Comparison of ENCODE assay signal across 1 cellular context in genomic region chrX:9530848-9531274, GRCh38.
TF ChIP-seq lines count a peak whose summit lies in the region.

No MANE protein-coding gene starts in this region.

TF ChIP-seq in K562, 482 proteins besides CTCF, POLR2A, EP300 and RAD21 (continued from another document and continues in another):
- TF ChIP-seq THRB (CRISPR knock-in tag; conservative IDR thresholded peaks at IDR 0.05) (no peak), SAP30 (IDR thresholded peaks at IDR 0.05; ENCODE audit: borderline replicate concordance, insufficient read depth, low read depth, low read length, poor library complexity, severe bottlenecking) (no peak), NFE2 (IDR thresholded peaks at IDR 0.05; ENCODE audit: low read depth) (no peak), ZFP91 (CRISPR knock-in tag; IDR thresholded peaks at IDR 0.05) (peak; percentile 68; the same call in 1 of the 2 replicates), CC2D1A (IDR thresholded peaks at IDR 0.05) (no peak), ZNF384 (IDR thresholded peaks at IDR 0.05; ENCODE audit: low read depth, low read length) (peak; percentile 86), RAD51 (IDR thresholded peaks at IDR 0.05; ENCODE audit: borderline replicate concordance, low read depth) (peak; percentile 74), U2AF1 (optimal IDR thresholded peaks at IDR 0.05; ENCODE audit: low read depth, low read length) (no peak), SMARCB1 (IDR thresholded peaks at IDR 0.05; ENCODE audit: insufficient read length, low read depth) (no peak), NFIC (IDR thresholded peaks at IDR 0.05) (peak; percentile 72), ZNF217 (CRISPR knock-in tag; IDR thresholded peaks at IDR 0.05) (no peak), RCOR1 (IDR thresholded peaks at IDR 0.05; ENCODE audit: borderline replicate concordance in 1 of 2, low read depth in 2 of 2, low read length in 2 of 2) (peak in 1 of 2 experiments; percentile 85; a peak in 2 of 4 replicates), RBM39 (optimal IDR thresholded peaks at IDR 0.05; ENCODE audit: low read depth, low read length) (no peak), ZSCAN29 (IDR thresholded peaks at IDR 0.05) (no peak), FOS (IDR thresholded peaks at IDR 0.05; ENCODE audit: extremely low read depth, insufficient read length) (no peak), SREBF1 (IDR thresholded peaks at IDR 0.05; ENCODE audit: borderline replicate concordance, low read depth, low read length) (no peak), EZH2 (IDR thresholded peaks at IDR 0.05; ENCODE audit: borderline replicate concordance, low read depth, low read length) (no peak), MCM7 (IDR thresholded peaks at IDR 0.05) (no peak), PTBP1 (IDR thresholded peaks at IDR 0.05; ENCODE audit: low read depth, low read length) (no peak), ZNF174 (CRISPR knock-in tag; IDR thresholded peaks at IDR 0.05) (no peak), ZNF197 (CRISPR knock-in tag; IDR thresholded peaks at IDR 0.05; ENCODE audit: low read depth) (no peak), SRSF3 (IDR thresholded peaks at IDR 0.05; ENCODE audit: insufficient read depth, low read length) (no peak), SAFB2 (IDR thresholded peaks at IDR 0.05; ENCODE audit: borderline replicate concordance, low read depth, low read length, severe bottlenecking) (no peak), YY1 (IDR thresholded peaks at IDR 0.05; ENCODE audit: borderline replicate concordance in 1 of 3, control insufficient read depth in 1 of 3, extremely low read depth in 1 of 3, insufficient read depth in 3 of 3, insufficient read length in 1 of 3, insufficient replicate concordance in 2 of 3, low read depth in 1 of 3, low read length in 2 of 3) (peak in 1 of 3 experiments; percentile 32), ETV6 (IDR thresholded peaks at IDR 0.05; ENCODE audit: borderline replicate concordance in 1 of 2, low read depth in 2 of 2, low read length in 1 of 2) (no peak), ETV6 (CRISPR knock-in tag; IDR thresholded peaks at IDR 0.05; ENCODE audit: borderline replicate concordance) (no peak), FOXK1 (CRISPR knock-in tag; IDR thresholded peaks at IDR 0.05; ENCODE audit: borderline replicate concordance) (no peak), GATA2 (CRISPR knock-in tag; IDR thresholded peaks at IDR 0.05) (no peak), ZBTB49 (CRISPR knock-in tag; IDR thresholded peaks at IDR 0.05; ENCODE audit: borderline replicate concordance) (no peak), NR4A1 (CRISPR knock-in tag; IDR thresholded peaks at IDR 0.05) (no peak), NR4A1 (tag; IDR thresholded peaks at IDR 0.05) (no peak), HDGF (IDR thresholded peaks at IDR 0.05) (no peak)
- TF ChIP-seq, protein P1, sequence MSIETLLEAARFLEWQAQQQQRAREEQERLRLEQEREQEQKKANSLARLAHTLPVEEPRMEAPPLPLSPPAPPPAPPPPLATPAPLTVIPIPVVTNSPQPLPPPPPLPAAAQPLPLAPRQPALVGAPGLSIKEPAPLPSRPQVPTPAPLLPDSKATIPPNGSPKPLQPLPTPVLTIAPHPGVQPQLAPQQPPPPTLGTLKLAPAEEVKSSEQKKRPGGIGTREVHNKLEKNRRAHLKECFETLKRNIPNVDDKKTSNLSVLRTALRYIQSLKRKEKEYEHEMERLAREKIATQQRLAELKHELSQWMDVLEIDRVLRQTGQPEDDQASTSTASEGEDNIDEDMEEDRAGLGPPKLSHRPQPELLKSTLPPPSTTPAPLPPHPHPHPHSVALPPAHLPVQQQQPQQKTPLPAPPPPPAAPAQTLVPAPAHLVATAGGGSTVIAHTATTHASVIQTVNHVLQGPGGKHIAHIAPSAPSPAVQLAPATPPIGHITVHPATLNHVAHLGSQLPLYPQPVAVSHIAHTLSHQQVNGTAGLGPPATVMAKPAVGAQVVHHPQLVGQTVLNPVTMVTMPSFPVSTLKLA (conservative IDR thresholded peaks at IDR 0.05): peak; percentile 37 to 49; a peak in 1 of 4 replicates
- TF ChIP-seq, protein P2, sequence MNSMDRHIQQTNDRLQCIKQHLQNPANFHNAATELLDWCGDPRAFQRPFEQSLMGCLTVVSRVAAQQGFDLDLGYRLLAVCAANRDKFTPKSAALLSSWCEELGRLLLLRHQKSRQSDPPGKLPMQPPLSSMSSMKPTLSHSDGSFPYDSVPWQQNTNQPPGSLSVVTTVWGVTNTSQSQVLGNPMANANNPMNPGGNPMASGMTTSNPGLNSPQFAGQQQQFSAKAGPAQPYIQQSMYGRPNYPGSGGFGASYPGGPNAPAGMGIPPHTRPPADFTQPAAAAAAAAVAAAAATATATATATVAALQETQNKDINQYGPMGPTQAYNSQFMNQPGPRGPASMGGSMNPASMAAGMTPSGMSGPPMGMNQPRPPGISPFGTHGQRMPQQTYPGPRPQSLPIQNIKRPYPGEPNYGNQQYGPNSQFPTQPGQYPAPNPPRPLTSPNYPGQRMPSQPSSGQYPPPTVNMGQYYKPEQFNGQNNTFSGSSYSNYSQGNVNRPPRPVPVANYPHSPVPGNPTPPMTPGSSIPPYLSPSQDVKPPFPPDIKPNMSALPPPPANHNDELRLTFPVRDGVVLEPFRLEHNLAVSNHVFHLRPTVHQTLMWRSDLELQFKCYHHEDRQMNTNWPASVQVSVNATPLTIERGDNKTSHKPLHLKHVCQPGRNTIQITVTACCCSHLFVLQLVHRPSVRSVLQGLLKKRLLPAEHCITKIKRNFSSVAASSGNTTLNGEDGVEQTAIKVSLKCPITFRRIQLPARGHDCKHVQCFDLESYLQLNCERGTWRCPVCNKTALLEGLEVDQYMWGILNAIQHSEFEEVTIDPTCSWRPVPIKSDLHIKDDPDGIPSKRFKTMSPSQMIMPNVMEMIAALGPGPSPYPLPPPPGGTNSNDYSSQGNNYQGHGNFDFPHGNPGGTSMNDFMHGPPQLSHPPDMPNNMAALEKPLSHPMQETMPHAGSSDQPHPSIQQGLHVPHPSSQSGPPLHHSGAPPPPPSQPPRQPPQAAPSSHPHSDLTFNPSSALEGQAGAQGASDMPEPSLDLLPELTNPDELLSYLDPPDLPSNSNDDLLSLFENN (IDR thresholded peaks at IDR 0.05; ENCODE audit: low read depth in 2 of 2, low read length in 2 of 2): no peak
- TF ChIP-seq, protein P3, sequence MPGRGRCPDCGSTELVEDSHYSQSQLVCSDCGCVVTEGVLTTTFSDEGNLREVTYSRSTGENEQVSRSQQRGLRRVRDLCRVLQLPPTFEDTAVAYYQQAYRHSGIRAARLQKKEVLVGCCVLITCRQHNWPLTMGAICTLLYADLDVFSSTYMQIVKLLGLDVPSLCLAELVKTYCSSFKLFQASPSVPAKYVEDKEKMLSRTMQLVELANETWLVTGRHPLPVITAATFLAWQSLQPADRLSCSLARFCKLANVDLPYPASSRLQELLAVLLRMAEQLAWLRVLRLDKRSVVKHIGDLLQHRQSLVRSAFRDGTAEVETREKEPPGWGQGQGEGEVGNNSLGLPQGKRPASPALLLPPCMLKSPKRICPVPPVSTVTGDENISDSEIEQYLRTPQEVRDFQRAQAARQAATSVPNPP (IDR thresholded peaks at IDR 0.05; ENCODE audit: borderline replicate concordance, insufficient read depth, insufficient read length): no peak
- TF ChIP-seq, protein P4, sequence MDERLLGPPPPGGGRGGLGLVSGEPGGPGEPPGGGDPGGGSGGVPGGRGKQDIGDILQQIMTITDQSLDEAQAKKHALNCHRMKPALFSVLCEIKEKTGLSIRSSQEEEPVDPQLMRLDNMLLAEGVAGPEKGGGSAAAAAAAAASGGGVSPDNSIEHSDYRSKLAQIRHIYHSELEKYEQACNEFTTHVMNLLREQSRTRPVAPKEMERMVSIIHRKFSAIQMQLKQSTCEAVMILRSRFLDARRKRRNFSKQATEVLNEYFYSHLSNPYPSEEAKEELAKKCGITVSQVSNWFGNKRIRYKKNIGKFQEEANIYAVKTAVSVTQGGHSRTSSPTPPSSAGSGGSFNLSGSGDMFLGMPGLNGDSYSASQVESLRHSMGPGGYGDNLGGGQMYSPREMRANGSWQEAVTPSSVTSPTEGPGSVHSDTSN (CRISPR knock-in tag; IDR thresholded peaks at IDR 0.05; ENCODE audit: low read depth): no peak
- TF ChIP-seq, protein P4 (tag; conservative IDR thresholded peaks at IDR 0.05; ENCODE audit: low read depth): no peak
- TF ChIP-seq, protein P5, sequence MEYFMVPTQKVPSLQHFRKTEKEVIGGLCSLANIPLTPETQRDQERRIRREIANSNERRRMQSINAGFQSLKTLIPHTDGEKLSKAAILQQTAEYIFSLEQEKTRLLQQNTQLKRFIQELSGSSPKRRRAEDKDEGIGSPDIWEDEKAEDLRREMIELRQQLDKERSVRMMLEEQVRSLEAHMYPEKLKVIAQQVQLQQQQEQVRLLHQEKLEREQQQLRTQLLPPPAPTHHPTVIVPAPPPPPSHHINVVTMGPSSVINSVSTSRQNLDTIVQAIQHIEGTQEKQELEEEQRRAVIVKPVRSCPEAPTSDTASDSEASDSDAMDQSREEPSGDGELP (CRISPR knock-in tag; IDR thresholded peaks at IDR 0.05; ENCODE audit: borderline replicate concordance): peak; percentile 44; the same call in 1 of the 2 replicates
